8 cellular contexts compared by ENCODE assay signal in the genomic region with DNA sequence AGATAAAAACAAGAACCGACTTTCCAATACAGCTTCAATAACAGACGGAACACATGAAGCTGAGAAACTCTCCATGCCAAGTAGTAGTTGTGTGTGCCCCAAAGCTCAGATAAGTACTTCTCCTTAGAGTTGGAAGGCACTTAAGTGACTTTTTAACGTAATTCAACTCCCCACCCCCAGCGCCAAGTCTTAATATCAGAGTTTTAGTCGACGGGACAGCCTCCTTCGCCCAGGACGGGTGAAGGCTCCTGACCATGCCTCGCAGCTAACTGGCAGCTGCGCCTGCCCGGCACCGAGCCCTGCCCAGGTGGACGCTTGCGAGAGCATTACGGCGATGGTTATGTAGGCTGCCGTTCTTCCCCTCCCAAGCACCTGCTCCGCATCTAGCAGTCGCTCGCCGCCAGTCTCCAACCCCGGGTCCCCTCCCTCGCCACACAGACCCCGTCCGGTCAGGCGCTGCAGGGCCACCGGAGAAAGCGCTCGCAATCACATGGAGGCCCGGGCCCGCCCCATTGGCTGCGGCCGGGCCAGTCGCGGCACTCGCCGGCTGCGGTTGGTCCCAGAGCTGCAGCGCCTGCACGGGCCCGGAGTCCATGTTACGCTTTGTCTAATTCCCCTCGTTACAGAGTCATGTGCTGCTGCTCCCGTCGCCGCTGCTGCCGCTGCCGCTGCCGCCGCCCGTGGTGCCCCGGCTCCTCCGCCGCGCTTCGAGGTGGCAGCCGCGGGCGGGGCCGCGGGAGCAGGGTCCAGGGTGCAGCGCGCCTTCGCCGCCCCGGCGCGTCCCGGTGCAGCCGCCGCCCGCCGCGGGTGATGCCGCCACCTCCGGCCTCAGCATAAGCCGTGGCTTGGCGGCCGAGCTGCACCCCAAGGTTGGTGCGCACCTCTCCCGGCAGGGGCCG. TPM values are rescaled to one million over a fixed set of nuclear protein-coding genes. Genes with fewer than 3 reads are reported as not detected.
DNase-seq lines count a peak whose midpoint lies in the region; ATAC-seq and TF ChIP-seq lines count a peak whose summit lies in the region.

A gene (plus strand): TSS at position 610 of the 899 bp plus-strand sequence. CDS start 112,037 bp downstream, outside the sequence.

- DNase-seq in DMS53 treated with DMSO at 0.1 percent for 48 hours (lab: John Stamatoyannopoulos, UW; ENCODE audit: unreplicated experiment), result peak; percentile 95
- peak; percentile 82 to 86 for DNase-seq in PC-9
- DNase-seq in activated T-cell treated with anti-CD3 and anti-CD28 coated beads, Interleukin-2, amount 50 U/mL, for 72 hours, result peak; percentile 84 to 85
- DNase-seq in esophagus squamous epithelium (lab: John Stamatoyannopoulos, UW), result peak; percentile 19
- DNase-seq in myocyte (ENCODE audit: low read depth), result peak; percentile 82
- peak; percentile 54 to 86 for DNase-seq in stimulated activated effector memory CD8-positive, alpha-beta T cell treated with anti-CD3 and anti-CD28 coated beads, Interleukin-12 subunit alpha, Interleukin-12 subunit beta, amount 100 ng/mL, for 72 hours (ENCODE audit: low spot score in 2 of 2)

- peak within 1 kb of the TSS; percentile 91 for H3K4me2 ChIP-seq in PC-9

- no peaks in the 10 kb centered on the region for H3K27me3 Mint-ChIP-seq in IgD-negative memory B cell
- peaks cover 5% of the 10 kb centered on the region for H3K27me3 Mint-ChIP-seq in activated T-cell treated with anti-CD3 and anti-CD28 coated beads, Interleukin-2, amount 50 U/mL, for 72 hours (ENCODE audit: low read depth)

- POLR2A ChIA-PET in PC-9 (lab: Charles Lee; ENCODE audit: unreplicated experiment), result interaction anchor here (0.6 to 1.5 kb wide), 2 partner anchors 12 to 154 kb away, joined by 3 to 4 read pairs; no protein-coding TSS in a partner anchor

- peak within 1 kb of the TSS; percentile 53 to 95 (median 94) for H3K27ac Mint-ChIP-seq in IgD-negative memory B cell
- H3K27ac Mint-ChIP-seq in activated T-cell treated with anti-CD3 and anti-CD28 coated beads, Interleukin-2, amount 50 U/mL, for 72 hours, result peak within 1 kb of the TSS; percentile 75
- peak within 1 kb of the TSS; percentile 85 for H3K27ac Mint-ChIP-seq in stimulated activated effector memory CD8-positive, alpha-beta T cell treated with anti-CD3 and anti-CD28 coated beads, Interleukin-12 subunit alpha, Interleukin-12 subunit beta, amount 100 ng/mL, for 72 hours

- 3% methylated on average over 3 to 10 of the region's 82 CpGs for WGBS in esophagus squamous epithelium, 2 donors

- TF ChIP-seq CTCF in PC-9 (conservative IDR thresholded peaks at IDR 0.05) (no peak), esophagus squamous epithelium (IDR thresholded peaks at IDR 0.05) (no peak)

- H3K36me3 ChIP-seq in PC-9 (ENCODE audit: low read depth), result peaks cover 22% of the 10 kb centered on the region
- no peaks in the 10 kb centered on the region for H3K36me3 ChIP-seq in esophagus squamous epithelium

- intact Hi-C loops in PC-9 (cut with micrococcal nuclease; ENCODE audit: unreplicated experiment), result loop anchor here (1.0 to 5.0 kb wide), 3 partner anchors 12 to 87 kb away; no protein-coding TSS in a partner anchor
- intact Hi-C loops in esophagus squamous epithelium (cut with DNase I), result no loop called here

- peak within 1 kb of the TSS; percentile 75 for H3K4me3 ChIP-seq in PC-9
- peak within 1 kb of the TSS; percentile 64 to 97 (median 96) for H3K4me3 ChIP-seq in esophagus squamous epithelium

- peaks cover 0 to 1% (median 0%) of the 10 kb centered on the region in 3 donors for H3K9me3 Mint-ChIP-seq in IgD-negative memory B cell
- no peaks in the 10 kb centered on the region for H3K9me3 Mint-ChIP-seq in activated T-cell treated with anti-CD3 and anti-CD28 coated beads, Interleukin-2, amount 50 U/mL, for 72 hours
- no peaks in the 10 kb centered on the region for H3K9me3 Mint-ChIP-seq in stimulated activated effector memory CD8-positive, alpha-beta T cell treated with anti-CD3 and anti-CD28 coated beads, Interleukin-12 subunit alpha, Interleukin-12 subunit beta, amount 100 ng/mL, for 72 hours

- H3K9me3 ChIP-seq in PC-9 (ENCODE audit: insufficient read depth, low read depth) (no peaks in the 10 kb centered on the region), esophagus squamous epithelium (no peaks in the 10 kb centered on the region)

- CTCF ChIA-PET in PC-9 (lab: Charles Lee), result no interaction called here

- H3F3A ChIP-seq in PC-9 (ENCODE audit: insufficient read depth, low read depth), result peaks cover 14% of the 10 kb centered on the region

- H3K79me2 ChIP-seq in PC-9 (ENCODE audit: low read depth), result peaks cover 67% of the 10 kb centered on the region

- H4K20me1 ChIP-seq in PC-9 (ENCODE audit: insufficient read depth), result no peaks in the 10 kb centered on the region

- H3K27me3 ChIP-seq in PC-9 (ENCODE audit: insufficient read depth, low read depth) (no peaks in the 10 kb centered on the region), esophagus squamous epithelium (no peaks in the 10 kb centered on the region)

- H2AFZ ChIP-seq in PC-9, result peak within 1 kb of the TSS; percentile 87

- ATAC-seq in GM21529 (IDR thresholded peaks at IDR 0.05; ENCODE audit: unreplicated experiment), result peak; percentile 77
- peak; percentile 88 to 91 for ATAC-seq in activated T-cell treated with anti-CD3 and anti-CD28 coated beads, Interleukin-2, amount 50 U/mL, for 72 hours (replicated peaks in 1 of 2)
- peak; percentile 90 for ATAC-seq in stimulated activated effector memory CD8-positive, alpha-beta T cell treated with anti-CD3 and anti-CD28 coated beads, Interleukin-12 subunit alpha, Interleukin-12 subunit beta, amount 100 ng/mL, for 72 hours

- peak within 1 kb of the TSS; percentile 67 for H3K27ac ChIP-seq in PC-9
- H3K27ac ChIP-seq in esophagus squamous epithelium, result peak within 1 kb of the TSS; percentile 56 to 88 (median 83)

- no peaks in the 10 kb centered on the region for H3K9me2 ChIP-seq in PC-9 (ENCODE audit: insufficient read depth)

- H3K36me3 Mint-ChIP-seq in IgD-negative memory B cell, result peaks cover 4% of the 10 kb centered on the region
- H3K36me3 Mint-ChIP-seq in activated T-cell treated with anti-CD3 and anti-CD28 coated beads, Interleukin-2, amount 50 U/mL, for 72 hours (ENCODE audit: insufficient read depth in 2 of 2), result peaks cover 0 to 2% of the 10 kb centered on the region in 2 donors
- no peaks in the 10 kb centered on the region for H3K36me3 Mint-ChIP-seq in stimulated activated effector memory CD8-positive, alpha-beta T cell treated with anti-CD3 and anti-CD28 coated beads, Interleukin-12 subunit alpha, Interleukin-12 subunit beta, amount 100 ng/mL, for 72 hours

- H3K4me3 Mint-ChIP-seq in IgD-negative memory B cell, result peak within 1 kb of the TSS; percentile 81 to 94 (median 91)
- H3K4me3 Mint-ChIP-seq in activated T-cell treated with anti-CD3 and anti-CD28 coated beads, Interleukin-2, amount 50 U/mL, for 72 hours, result peak within 1 kb of the TSS; percentile 90 to 95
- H3K4me3 Mint-ChIP-seq in stimulated activated effector memory CD8-positive, alpha-beta T cell treated with anti-CD3 and anti-CD28 coated beads, Interleukin-12 subunit alpha, Interleukin-12 subunit beta, amount 100 ng/mL, for 72 hours, result peak within 1 kb of the TSS; percentile 84

- H3K4me1 ChIP-seq in PC-9 (replicated peaks; ENCODE audit: insufficient read depth) (peaks cover 51% of the 10 kb centered on the region), esophagus squamous epithelium (peaks cover 0 to 31% (median 9%) of the 10 kb centered on the region in 3 donors)

- peak in 2 of 4 donors; percentile 35 to 56 for TF ChIP-seq POLR2A in esophagus squamous epithelium (IDR thresholded peaks at IDR 0.05)

- TSS peak; percentile 51 for BruUV-seq in PC-9 (replicated peaks; lab: Mats Ljungman, UMichigan)

- H3K4me1 Mint-ChIP-seq in IgD-negative memory B cell, result peaks cover 39 to 59% (median 45%) of the 10 kb centered on the region in 3 donors
- H3K4me1 Mint-ChIP-seq in activated T-cell treated with anti-CD3 and anti-CD28 coated beads, Interleukin-2, amount 50 U/mL, for 72 hours (ENCODE audit: low read depth), result peaks cover 44% of the 10 kb centered on the region
- peaks cover 28% of the 10 kb centered on the region for H3K4me1 Mint-ChIP-seq in stimulated activated effector memory CD8-positive, alpha-beta T cell treated with anti-CD3 and anti-CD28 coated beads, Interleukin-12 subunit alpha, Interleukin-12 subunit beta, amount 100 ng/mL, for 72 hours

RNA-seq across cellular contexts. Expression of the gene that starts here (rescaled TPM):
- 31.7 TPM for polyA plus RNA-seq in IgD-negative memory B cell
- total RNA-seq in PC-9 (2021) (71.9 and 75.9 TPM in 2 replicates), esophagus squamous epithelium (10 to 100 TPM in 3 of 4 donors, 1 to 10 TPM in 1; 8.7 to 19.1 (median 10.9) TPM), myocyte (16.7 and 18.0 TPM in 2 replicates)
- 10 to 100 TPM; 29.2 to 44.8 TPM for total RNA-seq in activated T-cell treated with anti-CD3 and anti-CD28 coated beads, Interleukin-2, amount 50 U/mL, for 72 hours
- 9.7 TPM for polyA plus RNA-seq in myocyte (2012)

Comparison
In these comparisons a context has a peak if more than half of its experiments do, and no peak if none do; other contexts are left out.
1. Peak in every context shown above with its lines: DNase-seq, ATAC-seq, H3K4me3 ChIP-seq and H3K27ac ChIP-seq.
2. DNase-seq: peak in every context shown above with its lines; median percentile 95 in DMS53 treated with DMSO at 0.1 percent for 48 hours; 84 in activated T-cell treated with anti-CD3 and anti-CD28 coated beads, Interleukin-2, amount 50 U/mL, for 72 hours; 84 in PC-9; 82 in myocyte; 70 in stimulated activated effector memory CD8-positive, alpha-beta T cell treated with anti-CD3 and anti-CD28 coated beads, Interleukin-12 subunit alpha, Interleukin-12 subunit beta, amount 100 ng/mL, for 72 hours; 19 in esophagus squamous epithelium.